17 cellular contexts compared by ENCODE assay signal in the genomic region with DNA sequence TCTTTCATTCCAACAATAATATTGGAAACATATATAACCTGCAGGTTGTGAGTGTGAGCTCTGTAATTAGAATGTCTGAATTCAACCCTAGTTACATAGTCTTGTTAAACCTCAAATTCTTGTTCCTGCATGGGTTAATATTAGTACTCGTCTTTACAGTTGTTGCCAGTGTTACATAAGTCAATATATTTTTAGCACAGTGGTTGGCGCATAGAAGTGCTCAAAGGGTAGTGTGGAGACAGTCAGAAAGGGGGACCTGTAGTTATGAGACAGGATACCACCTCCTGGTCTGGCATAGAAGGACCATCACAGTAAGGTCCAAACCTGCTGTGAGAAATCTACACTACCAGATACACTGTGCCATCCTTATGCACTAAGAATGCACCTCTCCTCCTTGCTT.
"Had no signal": no experiment of that assay in that cellular context is flagged by ENCODE, and none has a peak within 500 bp of the region (broad histone marks: within the 10 kb centered on the region; RNA-seq: fewer than 3 reads in every experiment).

No MANE protein-coding gene starts in this region.

- H3K27me3 Mint-ChIP-seq: naive B cell had no signal

- H3K9me3 ChIP-seq: esophagus muscularis mucosa, gastroesophageal sphincter, left lung, lower lobe of right lung, mucosa of descending colon had no signal

- H3K27me3 ChIP-seq: esophagus muscularis mucosa, foreskin keratinocyte, gastroesophageal sphincter, heart right ventricle, left lung had no signal

- H3K4me3 ChIP-seq: coronary artery, dorsolateral prefrontal cortex, esophagus muscularis mucosa, gastroesophageal sphincter, heart right ventricle, left lung, lower lobe of right lung, mucosa of descending colon had no signal

- H3K36me3 ChIP-seq: esophagus muscularis mucosa, gastroesophageal sphincter, heart right ventricle, left lung, lower lobe of right lung had no signal

- H3K4me1 ChIP-seq: esophagus muscularis mucosa, foreskin keratinocyte, gastroesophageal sphincter, left lung, lower lobe of right lung had no signal

- DNase-seq: dermis blood vessel endothelial cell; dorsolateral prefrontal cortex; effector CD4-positive, alpha-beta T cell; effector memory CD4-positive, alpha-beta T cell; foreskin keratinocyte; heart right ventricle; hippocampal formation; left cardiac atrium; left lung; lower lobe of right lung; mesenchymal stem cell; mucosa of descending colon; naive B cell had no signal

- H3K36me3 Mint-ChIP-seq: mesothelial cell of epicardium, naive B cell had no signal

- H3K27ac ChIP-seq: coronary artery, dorsolateral prefrontal cortex, esophagus muscularis mucosa, foreskin keratinocyte, gastroesophageal sphincter, heart right ventricle, left lung, lower lobe of right lung had no signal

- H3K4me3 Mint-ChIP-seq: mesothelial cell of epicardium, naive B cell had no signal

- H3K4me1 Mint-ChIP-seq: naive B cell had no signal

- H3K27ac Mint-ChIP-seq: mesothelial cell of epicardium, naive B cell had no signal

- ATAC-seq: foreskin keratinocyte, gastroesophageal sphincter, left cardiac atrium, left lung, lower lobe of right lung, mucosa of descending colon had no signal
